In genomic region chr2:55519908-55520885, GRCh38 we compare ENCODE assay signal across 8 cellular contexts. TPM values are rescaled to one million over a fixed set of nuclear protein-coding genes. Genes with fewer than 3 reads are reported as not detected.
DNase-seq lines count a peak whose midpoint lies in the region; ATAC-seq and TF ChIP-seq lines count a peak whose summit lies in the region.

No MANE protein-coding gene starts in this region.

- H2AK9ac ChIP-seq in IMR-90 (replicated peaks; ENCODE audit: low read depth, low read length, poor library complexity): peak overlapping the region; percentile 83

- WGBS in IMR-90 (ENCODE audit: extremely low coverage in 2 of 2, insufficient read length in 1 of 2), 2 experiments: 69% methylated on average over 3 of the region's 37 CpGs; no CpG with 5 or more reads in 1 of the 2 experiments

- peak overlapping the region; percentile 70 for H3K23ac ChIP-seq in IMR-90 (ENCODE audit: low read depth, low read length)

- no peak for TF ChIP-seq POLR2A in IMR-90 (IDR thresholded peaks at IDR 0.05; ENCODE audit: low read depth, low read length)

- dilution Hi-C loops in IMR-90 (cut with HindIII; ENCODE audit: low sequenced_read_pairs, unreplicated experiment): no loop called here

- peak overlapping the region; percentile 98 for H2AFZ ChIP-seq in IMR-90 (replicated peaks; ENCODE audit: low read length, poor library complexity)

- CTCF ChIA-PET in IMR-90 (lab: Yijun Ruan, JAX): no interaction called here

- peak; percentile 11 for ATAC-seq in GM21447 (IDR thresholded peaks at IDR 0.05; ENCODE audit: unreplicated experiment)
- ATAC-seq in IMR-90 (ENCODE audit: low read depth): peak; percentile 27

- TF ChIP-seq CTCF in IMR-90 (conservative IDR thresholded peaks at IDR 0.05; ENCODE audit: low read depth, low read length) (no peak), WI38 (IDR thresholded peaks at IDR 0.05; ENCODE audit: low read depth, low read length) (no peak)

- H2BK5ac ChIP-seq in IMR-90 (ENCODE audit: low read depth, low read length, poor library complexity, severe bottlenecking): peak overlapping the region; percentile 56

- peak overlapping the region; percentile 23 for H3K14ac ChIP-seq in IMR-90 (replicated peaks; ENCODE audit: low read depth, low read length)

- no peaks in the 10 kb centered on the region for H3K9me3 ChIP-seq in IMR-90 (ENCODE audit: control insufficient read depth, insufficient read depth, low read length)

- no peak overlapping the region for H3K18ac ChIP-seq in IMR-90 (ENCODE audit: low read depth, low read length)

- H3K56ac ChIP-seq in IMR-90 (ENCODE audit: extremely low read depth, insufficient read depth, low read length): peak overlapping the region; percentile 70; the same call in 1 of the 2 replicates

- H3K36me3 ChIP-seq in IMR-90 (ENCODE audit: control insufficient read depth, insufficient read depth, low read length): peaks cover 5% of the 10 kb centered on the region

- H2BK120ac ChIP-seq in IMR-90 (ENCODE audit: low read depth, low read length): no peak overlapping the region; the same call in 1 of the 2 replicates

- TF ChIP-seq RAD21 in IMR-90 (IDR thresholded peaks at IDR 0.05; ENCODE audit: low read length): no peak

- peaks cover 6% of the 10 kb centered on the region; the same call in 1 of the 2 replicates for H3K9me1 ChIP-seq in IMR-90 (ENCODE audit: insufficient read depth, low read length)

- H4K8ac ChIP-seq in IMR-90 (ENCODE audit: low read depth in 2 of 2, low read length in 2 of 2): peak overlapping the region; percentile 62 to 80; a peak in 3 of 4 replicates

- peak overlapping the region; percentile 64 for H3K4ac ChIP-seq in IMR-90 (ENCODE audit: low read depth, low read length)

- no peaks in the 10 kb centered on the region for H3K27me3 ChIP-seq in IMR-90 (ENCODE audit: control insufficient read depth, insufficient read depth, low read length)

- H2AK5ac ChIP-seq in IMR-90 (ENCODE audit: low read depth, low read length): peak overlapping the region; percentile 11; the same call in 1 of the 2 replicates

- H4K91ac ChIP-seq in IMR-90 (ENCODE audit: insufficient read depth, low read depth, low read length): peak overlapping the region; percentile 34; the same call in 1 of the 2 replicates

- H3K27ac ChIP-seq in IMR-90 (ENCODE audit: insufficient read depth, low read length): peak overlapping the region; percentile 70

- DNase-seq in EH (ENCODE audit: low read depth) (peak; percentile 28), IMR-90 (peak; percentile 25), lung microvascular endothelial cell (ENCODE audit: low read depth in 2 of 2) (peak; percentile 25 to 28), NCI-H524 treated with DMSO at 0.1 percent for 48 hours (lab: John Stamatoyannopoulos, UW) (no peak)
- DNase-seq in effector CD4-positive, alpha-beta T cell: peak; percentile 24
- DNase-seq in stimulated activated CD8-positive, alpha-beta memory T cell treated with anti-CD3 and anti-CD28 coated beads, Interleukin-2, amount 100 ng/mL, for 48 hours (ENCODE audit: low read depth in 2 of 2): peak; percentile 7 to 11

- H4K5ac ChIP-seq in IMR-90 (ENCODE audit: low read depth, low read length): peak overlapping the region; percentile 30

- no peaks in the 10 kb centered on the region for H4K20me1 ChIP-seq in IMR-90 (ENCODE audit: insufficient read depth, low read length)

- H3K9ac ChIP-seq in IMR-90 (ENCODE audit: low read depth, low read length): peak overlapping the region; percentile 75

- POLR2A ChIA-PET in IMR-90 (lab: Charles Lee; ENCODE audit: unreplicated experiment): no interaction called here

- peaks cover 12 to 22% of the 10 kb centered on the region in 2 experiments for H3K79me1 ChIP-seq in IMR-90 (ENCODE audit: low read depth in 1 of 2, low read length in 2 of 2)

- H2BK20ac ChIP-seq in IMR-90 (ENCODE audit: low read depth, low read length): no peak overlapping the region

- in situ Hi-C loops in IMR-90 (cut with MboI; ENCODE audit: low sequenced_read_pairs): no loop called here

- peak overlapping the region; percentile 79 for H3K4me3 ChIP-seq in IMR-90 (ENCODE audit: insufficient read depth, low read depth, low read length)
- peak overlapping the region; percentile 89 for H3K4me3 ChIP-seq in WI38 (ENCODE audit: low read depth, low read length)

- TSS peak; percentile 63 for BruUV-seq in IMR-90 (replicated peaks; lab: Mats Ljungman, UMichigan)

- peak overlapping the region; percentile 92 for H3K4me2 ChIP-seq in IMR-90 (ENCODE audit: low read depth, low read length)

- H3K4me1 ChIP-seq in IMR-90 (ENCODE audit: control insufficient read depth, insufficient read depth, low read length): peaks cover 2% of the 10 kb centered on the region; the same call in 1 of the 2 replicates

- H2BK15ac ChIP-seq in IMR-90 (ENCODE audit: low read depth, low read length): no peak overlapping the region

- intact Hi-C loops in IMR-90 (cut with micrococcal nuclease): no loop called here

TF ChIP-seq in IMR-90, 13 proteins besides CTCF, POLR2A, EP300 and RAD21:
- TF ChIP-seq BHLHE40 (IDR thresholded peaks at IDR 0.05; ENCODE audit: low read depth, low read length) (peak; percentile 32; the same call in 1 of the 2 replicates), CEBPB (IDR thresholded peaks at IDR 0.05; ENCODE audit: low read depth, low read length) (peak; percentile 20; the same call in 1 of the 2 replicates), RFX5 (IDR thresholded peaks at IDR 0.05; ENCODE audit: low read depth, low read length) (no peak), USF2 (IDR thresholded peaks at IDR 0.05; ENCODE audit: low read depth, low read length) (no peak), MAZ (IDR thresholded peaks at IDR 0.05; ENCODE audit: borderline replicate concordance, low read depth, low read length) (no peak)

RNA-seq across cellular contexts. Expression of gene CFAP36, which starts 0.7 kb away (rescaled TPM):
- total RNA-seq in IMR-90 (2012; rRNA removed): 11.1 and 32.8 TPM in 2 replicates
- polyA plus RNA-seq in IMR-90 (2012; rRNA removed): 13.5 and 16.8 TPM in 2 replicates
- polyA plus RNA-seq in IMR-90 (2012; cell fraction: cytosol; rRNA removed): 2.4 TPM in 2 replicates
- 1.1 and 11.6 TPM in 2 replicates for polyA plus RNA-seq in IMR-90 (2012; cell fraction: nucleus; rRNA removed; ENCODE audit: low replicate concordance)
- 5.7 and 8.3 TPM in 2 replicates for total RNA-seq in lung microvascular endothelial cell
